ENCODE assay signal across 8 cellular contexts in genomic region chr2:168961450-168962229, GRCh38.
DNase-seq lines count a peak whose midpoint lies in the region; ATAC-seq and TF ChIP-seq lines count a peak whose summit lies in the region.

No MANE protein-coding gene starts in this region.

- ATAC-seq in GM18858 (IDR thresholded peaks at IDR 0.05; ENCODE audit: unreplicated experiment) (peak; percentile 83), HG03064 (IDR thresholded peaks at IDR 0.05; ENCODE audit: low read depth, unreplicated experiment) (peak; percentile 89)

- H3K4me1 Mint-ChIP-seq in activated CD4-positive, alpha-beta memory T cell treated with anti-CD3 and anti-CD28 coated beads, Interleukin-2, amount 10 ng/mL, durations not matched to agents 7 days and 5 days, result peaks cover 18% of the 10 kb centered on the region

- peak; percentile 82 for TF ChIP-seq RAD21 in neural cell (conservative IDR thresholded peaks at IDR 0.05)

- H3K9me3 ChIP-seq in neural cell (ENCODE audit: low read length), result no peaks in the 10 kb centered on the region

- TF ChIP-seq CTCF in VCaP (conservative IDR thresholded peaks at IDR 0.05), result peak; percentile 90
- TF ChIP-seq CTCF in fibroblast of mammary gland (conservative IDR thresholded peaks at IDR 0.05; ENCODE audit: control insufficient read depth, insufficient read depth, low read depth, low read length), result peak; percentile 84
- TF ChIP-seq CTCF in neural cell (IDR thresholded peaks at IDR 0.05; ENCODE audit: poor library complexity, severe bottlenecking), result peak; percentile 84

- H3K4me3 Mint-ChIP-seq in activated CD4-positive, alpha-beta memory T cell treated with anti-CD3 and anti-CD28 coated beads, Interleukin-2, amount 10 ng/mL, durations not matched to agents 7 days and 5 days, result no peak overlapping the region

- POLR2A ChIA-PET in activated CD4-positive, alpha-beta memory T cell treated with anti-CD3 and anti-CD28 coated beads, Interleukin-2, amount 10 ng/mL, durations not matched to agents 7 days and 5 days (lab: Charles Lee), result no interaction called here

- no peaks in the 10 kb centered on the region for H3K79me2 ChIP-seq in neural cell (replicated peaks; ENCODE audit: insufficient read depth, low read length)

- H3K9me2 ChIP-seq in neural cell (ENCODE audit: insufficient read depth, low read length), result no peaks in the 10 kb centered on the region

- TF ChIP-seq EP300 in neural cell (conservative IDR thresholded peaks at IDR 0.05; ENCODE audit: poor library complexity, severe bottlenecking), result no peak

- no peaks in the 10 kb centered on the region for H3K36me3 Mint-ChIP-seq in activated CD4-positive, alpha-beta memory T cell treated with anti-CD3 and anti-CD28 coated beads, Interleukin-2, amount 10 ng/mL, durations not matched to agents 7 days and 5 days (ENCODE audit: low read depth)

- no peak overlapping the region for H3K9ac ChIP-seq in neural cell (ENCODE audit: low read length)

- CTCF ChIA-PET in activated CD4-positive, alpha-beta memory T cell treated with anti-CD3 and anti-CD28 coated beads, Interleukin-2, amount 10 ng/mL, durations not matched to agents 7 days and 5 days (lab: Charles Lee), result interaction anchor here (1.5 to 5.5 kb wide), 5 partner anchors 9 to 180 kb away, joined by 5 to 65 read pairs (median 25); no protein-coding TSS in a partner anchor

- H3K9me3 Mint-ChIP-seq in activated CD4-positive, alpha-beta memory T cell treated with anti-CD3 and anti-CD28 coated beads, Interleukin-2, amount 10 ng/mL, durations not matched to agents 7 days and 5 days, result no peaks in the 10 kb centered on the region

- H3K27me3 Mint-ChIP-seq in activated CD4-positive, alpha-beta memory T cell treated with anti-CD3 and anti-CD28 coated beads, Interleukin-2, amount 10 ng/mL, durations not matched to agents 7 days and 5 days, result peaks cover 5% of the 10 kb centered on the region

- H4K20me1 ChIP-seq in neural cell (ENCODE audit: insufficient read depth), result no peaks in the 10 kb centered on the region

- peak; percentile 43 for DNase-seq in COR-L47 (lab: John Stamatoyannopoulos, UW)
- DNase-seq in NCI-H2171 (lab: John Stamatoyannopoulos, UW), result peak; percentile 51
- DNase-seq in fibroblast of mammary gland (ENCODE audit: low read depth), result peak; percentile 81
- no peak for DNase-seq in activated CD4-positive, alpha-beta memory T cell treated with anti-CD3 and anti-CD28 coated beads, Interleukin-2, amount 10 ng/mL, durations not matched to agents 7 days and 5 days

- no peak overlapping the region for H3K4me2 ChIP-seq in neural cell (ENCODE audit: low read length)

- H3K4me3 ChIP-seq in fibroblast of mammary gland (ENCODE audit: control insufficient read depth, low read depth, low read length) (no peak overlapping the region), neural cell (ENCODE audit: low read length) (no peak overlapping the region)

- no peaks in the 10 kb centered on the region for H3F3A ChIP-seq in neural cell (ENCODE audit: insufficient read depth, low read length, poor library complexity, severe bottlenecking)

- no peaks in the 10 kb centered on the region for H3K27me3 ChIP-seq in neural cell (ENCODE audit: insufficient read depth, low read depth, low read length)

- H2AFZ ChIP-seq in neural cell (ENCODE audit: low read depth, low read length), result no peak overlapping the region

- no peaks in the 10 kb centered on the region for H3K36me3 ChIP-seq in neural cell (ENCODE audit: insufficient read depth, low read length)

- no peak overlapping the region for H3K27ac Mint-ChIP-seq in activated CD4-positive, alpha-beta memory T cell treated with anti-CD3 and anti-CD28 coated beads, Interleukin-2, amount 10 ng/mL, durations not matched to agents 7 days and 5 days

- H3K27ac ChIP-seq in VCaP (no peak overlapping the region), neural cell (ENCODE audit: low read length) (no peak overlapping the region)

TF ChIP-seq in neural cell, 6 proteins besides CTCF, POLR2A, EP300 and RAD21:
- TF ChIP-seq SMC3 (conservative IDR thresholded peaks at IDR 0.05; ENCODE audit: poor library complexity), result peak; percentile 81
- TF ChIP-seq EZH2 (IDR thresholded peaks at IDR 0.05; ENCODE audit: borderline replicate concordance, insufficient read depth, low read length, poor library complexity, severe bottlenecking), result no peak
- TF ChIP-seq POLR2AphosphoS5 (IDR thresholded peaks at IDR 0.05), result no peak
